In genomic region chr10:28986117-28986792, GRCh38 we compare ENCODE assay signal across 24 cellular contexts.
DNase-seq lines count a peak whose midpoint lies in the region; ATAC-seq and TF ChIP-seq lines count a peak whose summit lies in the region.
"Had no signal": no experiment of that assay in that cellular context is flagged by ENCODE, and none has a peak within 500 bp of the region (broad histone marks: within the 10 kb centered on the region; RNA-seq: fewer than 3 reads in every experiment).

No MANE protein-coding gene starts in this region.

- H3K4me1 Mint-ChIP-seq in CD4-positive, alpha-beta T cell (ENCODE audit: low read depth): no peaks in the 10 kb centered on the region
- no peaks in the 10 kb centered on the region for H3K4me1 Mint-ChIP-seq in activated CD4-positive, alpha-beta T cell treated with anti-CD3 and anti-CD28 coated beads for 36 hours
- H3K4me1 Mint-ChIP-seq: activated naive CD8-positive, alpha-beta T cell treated with anti-CD3 and anti-CD28 coated beads for 36 hours had no signal

- no peaks in the 10 kb centered on the region for H3K4me1 ChIP-seq in GM23248 (ENCODE audit: insufficient read depth)
- H3K4me1 ChIP-seq in tibial artery: peaks cover 0 to 25% (median 13%) of the 10 kb centered on the region in 4 donors

- intact Hi-C loops in CD4-positive, alpha-beta T cell (cut with DNase I, micrococcal nuclease): no loop called here
- intact Hi-C loops in tibial artery (cut with DNase I; ENCODE audit: low total_unique reads): no loop called here
- intact Hi-C loops in activated CD4-positive, alpha-beta T cell treated with anti-CD3 and anti-CD28 coated beads for 36 hours (cut with DNase I, micrococcal nuclease): no loop called here

- POLR2A ChIA-PET in CD4-positive, alpha-beta T cell (lab: Charles Lee): no interaction called here
- POLR2A ChIA-PET in activated CD4-positive, alpha-beta T cell treated with anti-CD3 and anti-CD28 coated beads for 36 hours (lab: Charles Lee): no interaction called here

- H3K9me2 ChIP-seq in GM23248 (ENCODE audit: insufficient read depth): no peaks in the 10 kb centered on the region

- ATAC-seq in CD4-positive, alpha-beta T cell (ENCODE audit: poor library complexity): no peak
- ATAC-seq in activated CD4-positive, alpha-beta T cell treated with anti-CD3 and anti-CD28 coated beads for 36 hours: no peak
- ATAC-seq: activated CD8-positive, alpha-beta T cell treated with anti-CD3 and anti-CD28 coated beads for 36 hours; body of pancreas; CD8-positive, alpha-beta T cell; GM12878; mucosa of descending colon had no signal

- no peak overlapping the region for H3K9ac ChIP-seq in GM23248
- H3K9ac ChIP-seq: parathyroid adenoma had no signal

- H3K27ac ChIP-seq in GM23248: no peak overlapping the region
- H3K27ac ChIP-seq in CD4-positive, alpha-beta T cell (ENCODE audit: low read depth, low read length): no peak overlapping the region
- no peak overlapping the region for H3K27ac ChIP-seq in tibial artery
- H3K27ac ChIP-seq: parathyroid adenoma, upper lobe of left lung had no signal

- no peak overlapping the region for H2AFZ ChIP-seq in GM23248

- no peak overlapping the region for H3K27ac Mint-ChIP-seq in CD4-positive, alpha-beta T cell
- H3K27ac Mint-ChIP-seq in activated CD4-positive, alpha-beta T cell treated with anti-CD3 and anti-CD28 coated beads for 36 hours: no peak overlapping the region
- H3K27ac Mint-ChIP-seq: activated CD8-positive, alpha-beta T cell treated with anti-CD3 and anti-CD28 coated beads for 36 hours; activated naive CD8-positive, alpha-beta T cell treated with anti-CD3 and anti-CD28 coated beads for 36 hours; CD8-positive, alpha-beta T cell; nephron had no signal

- no peak overlapping the region for H3K4me3 ChIP-seq in GM23248
- H3K4me3 ChIP-seq in fibroblast of mammary gland (ENCODE audit: control insufficient read depth, low read depth, low read length): no peak overlapping the region
- H3K4me3 ChIP-seq in tibial artery: no peak overlapping the region
- H3K4me3 ChIP-seq: body of pancreas, GM12878, mucosa of descending colon, upper lobe of left lung had no signal

- H3K9me3 ChIP-seq in GM23248 (ENCODE audit: low read depth) (no peaks in the 10 kb centered on the region), tibial artery (no peaks in the 10 kb centered on the region)
- H3K9me3 ChIP-seq in CD4-positive, alpha-beta T cell (ENCODE audit: control insufficient read depth, low read length): no peaks in the 10 kb centered on the region
- H3K9me3 ChIP-seq: body of pancreas, mucosa of descending colon, upper lobe of left lung had no signal

- H3K36me3 Mint-ChIP-seq in CD4-positive, alpha-beta T cell (ENCODE audit: low read depth): no peaks in the 10 kb centered on the region
- no peaks in the 10 kb centered on the region for H3K36me3 Mint-ChIP-seq in activated CD4-positive, alpha-beta T cell treated with anti-CD3 and anti-CD28 coated beads for 36 hours (ENCODE audit: low read depth)
- H3K36me3 Mint-ChIP-seq: activated naive CD8-positive, alpha-beta T cell treated with anti-CD3 and anti-CD28 coated beads for 36 hours; CD8-positive, alpha-beta T cell had no signal

- no peaks in the 10 kb centered on the region for H3F3A ChIP-seq in GM23248 (ENCODE audit: insufficient read depth)

- no peaks in the 10 kb centered on the region for H3K36me3 ChIP-seq in GM23248 (ENCODE audit: low read depth)
- H3K36me3 ChIP-seq in tibial artery: no peaks in the 10 kb centered on the region
- H3K36me3 ChIP-seq: upper lobe of left lung had no signal

- H3K79me2 ChIP-seq in GM23248 (ENCODE audit: insufficient read depth): no peaks in the 10 kb centered on the region
- H3K79me2 ChIP-seq: parathyroid adenoma had no signal

- no peaks in the 10 kb centered on the region for H4K20me1 ChIP-seq in GM23248 (ENCODE audit: insufficient read depth)

- no peak overlapping the region for H3K4me2 ChIP-seq in GM23248 (ENCODE audit: unreplicated experiment)

- DNase-seq in GM23248 (peak; percentile 45), amniotic epithelial cell (ENCODE audit: low read depth) (peak; percentile 59), fibroblast of mammary gland (ENCODE audit: low read depth) (peak; percentile 78), retina (peak; percentile 12), tibial artery (no peak)
- no peak for DNase-seq in CD4-positive, alpha-beta T cell
- no peak for DNase-seq in activated CD4-positive, alpha-beta T cell treated with anti-CD3 and anti-CD28 coated beads, Interleukin-2, amount 50 U/mL, for 1 hour
- DNase-seq in activated CD4-positive, alpha-beta T cell treated with anti-CD3 and anti-CD28 coated beads for 36 hours: no peak
- DNase-seq: activated CD4-positive, CD25-positive, alpha-beta regulatory T cell; activated CD8-positive, alpha-beta T cell treated with anti-CD3 and anti-CD28 coated beads for 36 hours; activated effector memory CD4-positive, alpha-beta T cell treated with Interleukin-2 at 50 U/mL for 16 hours; activated naive CD8-positive, alpha-beta T cell treated with anti-CD3 and anti-CD28 coated beads for 36 hours; CD8-positive, alpha-beta T cell; DMS79; hypothalamus; mucosa of descending colon; NCI-H1694 treated with DMSO at 0.1 percent for 48 hours; NCI-H748 treated with DMSO at 0.1 percent for 48 hours; T1000; upper lobe of left lung had no signal

- H3K9me3 Mint-ChIP-seq in CD4-positive, alpha-beta T cell: no peaks in the 10 kb centered on the region
- no peaks in the 10 kb centered on the region for H3K9me3 Mint-ChIP-seq in activated CD4-positive, alpha-beta T cell treated with anti-CD3 and anti-CD28 coated beads for 36 hours (ENCODE audit: low read depth)
- H3K9me3 Mint-ChIP-seq: activated CD8-positive, alpha-beta T cell treated with anti-CD3 and anti-CD28 coated beads for 36 hours; activated naive CD8-positive, alpha-beta T cell treated with anti-CD3 and anti-CD28 coated beads for 36 hours; CD8-positive, alpha-beta T cell; nephron had no signal

- no peak overlapping the region for H3K4me3 Mint-ChIP-seq in CD4-positive, alpha-beta T cell
- no peak overlapping the region for H3K4me3 Mint-ChIP-seq in activated CD4-positive, alpha-beta T cell treated with anti-CD3 and anti-CD28 coated beads for 36 hours
- H3K4me3 Mint-ChIP-seq: activated CD8-positive, alpha-beta T cell treated with anti-CD3 and anti-CD28 coated beads for 36 hours; activated naive CD8-positive, alpha-beta T cell treated with anti-CD3 and anti-CD28 coated beads for 36 hours; CD8-positive, alpha-beta T cell; nephron had no signal

- CTCF ChIA-PET in CD4-positive, alpha-beta T cell (lab: Charles Lee): interaction anchor here (0.7 kb wide), 1 partner anchor 977 kb away, joined by 3 read pairs; no protein-coding TSS in a partner anchor
- CTCF ChIA-PET in activated CD4-positive, alpha-beta T cell treated with anti-CD3 and anti-CD28 coated beads for 36 hours (lab: Charles Lee): no interaction called here

- 30 to 38% methylated on average over 11 of the region's 11 CpGs for WGBS in GM23248 (ENCODE audit: low coverage in 1 of 2, low lambda C conversion rate in 2 of 2, missing lambda C conversion rate in 2 of 2), 2 experiments

- peaks cover 5% of the 10 kb centered on the region for H3K27me3 Mint-ChIP-seq in CD4-positive, alpha-beta T cell
- peaks cover 4% of the 10 kb centered on the region for H3K27me3 Mint-ChIP-seq in activated CD4-positive, alpha-beta T cell treated with anti-CD3 and anti-CD28 coated beads for 36 hours

- in situ Hi-C loops in GM23248 (cut with MboI): no loop called here

- H3K27me3 ChIP-seq in GM23248 (replicated peaks; ENCODE audit: insufficient read depth) (no peaks in the 10 kb centered on the region; the same call in 1 of the 2 replicates), tibial artery (no peaks in the 10 kb centered on the region)
- H3K27me3 ChIP-seq in CD4-positive, alpha-beta T cell (ENCODE audit: control insufficient read depth, insufficient read depth, low read length): no peaks in the 10 kb centered on the region
- H3K27me3 ChIP-seq: body of pancreas, upper lobe of left lung had no signal

- TF ChIP-seq CTCF in fibroblast of mammary gland (conservative IDR thresholded peaks at IDR 0.05; ENCODE audit: control insufficient read depth, insufficient read depth, low read depth, low read length) (no peak), tibial artery (IDR thresholded peaks at IDR 0.05) (no peak)
- TF ChIP-seq CTCF in CD4-positive, alpha-beta T cell (IDR thresholded peaks at IDR 0.05): no peak

Comparison
In these comparisons a context has a peak if more than half of its experiments do, and no peak if none do; other contexts are left out.
1. DNase-seq: peak in GM23248 (single experiment), amniotic epithelial cell (single experiment), fibroblast of mammary gland (single experiment) and retina (single experiment); none in CD4-positive, alpha-beta T cell (0 of 10), tibial artery (0 of 2), activated CD4-positive, alpha-beta T cell treated with anti-CD3 and anti-CD28 coated beads, Interleukin-2, amount 50 U/mL, for 1 hour (single experiment) and activated CD4-positive, alpha-beta T cell treated with anti-CD3 and anti-CD28 coated beads for 36 hours (single experiment).